Comparison of ENCODE assay signal across 8 cellular contexts in the genomic region with DNA sequence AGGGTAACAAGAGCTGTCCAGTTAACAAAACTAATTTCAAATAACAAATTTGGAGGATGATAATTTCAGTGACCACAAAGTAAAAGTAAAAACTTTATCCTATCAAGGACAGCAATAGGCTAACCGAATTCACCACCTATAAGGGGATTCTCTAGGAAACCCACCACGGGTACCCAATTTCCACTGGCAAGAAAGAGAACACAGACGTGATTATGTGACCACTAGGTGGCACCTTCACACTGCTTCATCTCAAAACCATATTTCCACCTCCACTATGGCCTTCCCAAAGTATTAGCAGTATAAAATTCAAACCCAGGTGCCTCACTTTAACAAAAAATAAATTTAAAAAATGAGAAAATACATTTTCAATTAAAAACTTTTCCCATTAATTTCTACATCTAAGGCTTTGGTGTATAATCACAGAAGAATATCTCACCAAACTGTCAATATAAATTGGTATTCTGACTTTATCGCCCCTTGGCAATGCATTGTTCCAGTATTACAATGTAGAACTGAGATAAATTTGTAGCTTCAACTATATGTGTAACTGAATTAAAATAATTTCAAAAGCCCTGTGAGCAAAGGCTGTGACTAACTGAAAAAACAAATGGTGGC.
DNase-seq lines count a peak whose midpoint lies in the region; ATAC-seq and TF ChIP-seq lines count a peak whose summit lies in the region.

No MANE protein-coding gene starts in this region.

- intact Hi-C loops in colonic mucosa (cut with DNase I), result loop anchor here (5.0 to 10.0 kb wide), 3 partner anchors 71 to 371 kb away; no protein-coding TSS in a partner anchor
- intact Hi-C loops in tibial artery (cut with DNase I; ENCODE audit: low total_unique reads), result loop anchor here (2.0 kb wide), 1 partner anchor 69 kb away; no protein-coding TSS in a partner anchor

- H3K4me3 ChIP-seq in SK-N-MC (no peak overlapping the region), colonic mucosa (no peak overlapping the region), liver (ENCODE audit: low read depth in 1 of 3, low read length in 3 of 3) (no peak overlapping the region), tibial artery (no peak overlapping the region)

- H3K27ac ChIP-seq in SK-N-MC (no peak overlapping the region), colonic mucosa (no peak overlapping the region), liver (ENCODE audit: low read depth in 1 of 2, low read length in 2 of 2) (no peak overlapping the region), tibial artery (no peak overlapping the region)

- peak; percentile 22 for DNase-seq in activated CD8-positive, alpha-beta memory T cell treated with anti-CD3 and anti-CD28 coated beads, Interleukin-2, amount 50 U/mL, for 4 hours
- no peak for DNase-seq in activated CD8-positive, alpha-beta memory T cell treated with anti-CD3 and anti-CD28 coated beads, Interleukin-2, amount 50 U/mL, for 48 hours
- DNase-seq in LHCN-M2 (ENCODE audit: low read depth) (peak; percentile 55), SK-N-MC (ENCODE audit: low read depth, low spot score) (peak; percentile 45), colonic mucosa (peak; percentile 54), tibial artery (peak in 1 of 2 donors; percentile 20)

- H3K4me1 ChIP-seq in colonic mucosa, result no peaks in the 10 kb centered on the region
- no peaks in the 10 kb centered on the region for H3K4me1 ChIP-seq in liver (ENCODE audit: control insufficient read depth in 4 of 4, insufficient read depth in 4 of 4, low read length in 3 of 4)
- H3K4me1 ChIP-seq in tibial artery, result peaks cover 0 to 16% (median 6%) of the 10 kb centered on the region in 4 donors

- 26% methylated on average over 4 of the region's 4 CpGs for WGBS in liver

- TF ChIP-seq CTCF in colonic mucosa (IDR thresholded peaks at IDR 0.05), result peak; percentile 77
- peak; percentile 63 for TF ChIP-seq CTCF in liver (IDR thresholded peaks at IDR 0.05; ENCODE audit: low read depth, low read length, missing input control)
- TF ChIP-seq CTCF in tibial artery (IDR thresholded peaks at IDR 0.05), result peak; percentile 58 to 80

- TF ChIP-seq RAD21 in liver (IDR thresholded peaks at IDR 0.05), result peak; percentile 85 to 87

- H3K36me3 ChIP-seq in SK-N-MC (ENCODE audit: insufficient read depth, low read length) (no peaks in the 10 kb centered on the region), colonic mucosa (no peaks in the 10 kb centered on the region), liver (ENCODE audit: control insufficient read depth in 4 of 4, insufficient read depth in 3 of 4, low read depth in 1 of 4, low read length in 3 of 4) (no peaks in the 10 kb centered on the region), tibial artery (no peaks in the 10 kb centered on the region)

- H3K27me3 ChIP-seq in colonic mucosa (no peaks in the 10 kb centered on the region), liver (ENCODE audit: control insufficient read depth in 4 of 4, insufficient read depth in 4 of 4, low read length in 3 of 4) (no peaks in the 10 kb centered on the region), tibial artery (no peaks in the 10 kb centered on the region)

- no peak for ATAC-seq in HG03378 (IDR thresholded peaks at IDR 0.05; ENCODE audit: unreplicated experiment)

- H3K9ac ChIP-seq in SK-N-MC (ENCODE audit: insufficient read length) (no peak overlapping the region), colonic mucosa (ENCODE audit: low read depth in 2 of 2, low read length in 2 of 2) (no peak overlapping the region), liver (ENCODE audit: low read depth in 1 of 2, low read length in 2 of 2) (no peak overlapping the region)

- no peaks in the 10 kb centered on the region for H3K9me3 ChIP-seq in SK-N-MC (ENCODE audit: low read depth, low read length)
- H3K9me3 ChIP-seq in colonic mucosa, result no peaks in the 10 kb centered on the region
- H3K9me3 ChIP-seq in liver (ENCODE audit: control insufficient read depth in 4 of 4, low read length in 3 of 4), result no peaks in the 10 kb centered on the region
- H3K9me3 ChIP-seq in tibial artery, result no peaks in the 10 kb centered on the region

TF ChIP-seq in liver, 16 proteins besides CTCF, POLR2A, EP300 and RAD21:
- no peak for TF ChIP-seq FOXA2 (IDR thresholded peaks at IDR 0.05)
